8 cellular contexts compared by ENCODE assay signal in the genomic region with DNA sequence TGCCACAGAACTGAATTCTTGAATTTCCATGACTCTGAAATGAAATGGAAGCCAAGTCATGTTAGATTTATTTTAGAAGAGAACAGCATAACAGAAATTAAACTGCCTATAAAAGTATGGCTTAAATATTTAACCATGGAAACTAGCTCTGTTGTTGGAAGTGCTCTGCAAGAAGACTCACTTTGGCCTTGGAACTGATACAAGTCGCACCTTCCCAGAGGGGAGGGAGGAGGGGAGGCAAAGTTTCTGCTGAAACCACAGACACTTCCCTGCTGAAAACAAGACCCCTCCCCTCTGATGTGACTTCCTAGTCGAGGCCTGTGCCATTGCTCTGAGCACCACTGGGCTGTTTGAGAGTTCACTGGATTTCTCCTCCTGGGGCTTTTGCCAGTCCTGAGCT.
"Had no signal": no experiment of that assay in that cellular context is flagged by ENCODE, and none has a peak within 500 bp of the region (broad histone marks: within the 10 kb centered on the region; RNA-seq: fewer than 3 reads in every experiment).

No MANE protein-coding gene starts in this region.

- DNase-seq: GOT3, H9, HCEC 1CT, HFFc6, Kasumi-1, KG1 had no signal

- H3K27ac ChIP-seq: HL-60 had no signal

- FAIRE-seq: H54 had no signal
